ENCODE assay signal across 22 cellular contexts in the genomic region with DNA sequence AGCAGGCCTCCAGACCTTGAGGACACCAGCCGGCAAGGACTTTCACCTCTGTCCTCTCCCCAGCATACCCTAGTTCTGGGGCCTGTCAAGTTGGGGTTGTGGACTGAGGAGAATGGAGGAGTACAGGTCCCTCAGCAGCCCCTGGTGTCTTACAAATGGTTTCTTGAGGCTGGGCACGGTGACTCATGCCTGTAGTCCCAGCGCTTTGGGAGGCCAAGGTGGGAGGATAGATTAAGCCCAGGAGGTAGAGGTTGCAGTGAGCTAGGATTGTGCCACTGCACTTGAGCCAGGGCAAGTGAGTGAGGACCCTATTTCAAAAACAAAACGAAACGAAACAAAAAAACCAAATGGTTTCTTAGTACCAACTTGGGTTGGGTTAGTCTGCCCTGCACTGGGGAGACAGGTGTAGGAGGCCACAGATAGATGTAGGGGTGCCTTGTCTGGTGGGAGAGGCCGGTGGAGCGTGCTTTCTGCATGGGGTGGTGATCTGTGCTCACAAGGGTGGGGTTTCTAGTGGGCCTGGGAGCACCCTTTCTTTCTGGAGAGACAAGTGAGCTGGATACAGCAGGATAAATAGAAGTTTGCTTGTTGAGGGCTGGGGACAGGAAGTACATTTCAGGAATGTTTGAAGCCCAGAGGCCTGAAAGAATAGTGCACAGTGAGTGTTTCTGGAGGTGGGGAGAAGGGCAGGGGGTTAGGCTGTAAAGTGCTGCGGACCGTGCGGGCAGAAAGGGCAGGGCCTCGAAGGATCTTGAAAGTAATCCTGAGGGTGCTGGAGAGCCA. TPM values are rescaled to one million over a fixed set of nuclear protein-coding genes. Genes with fewer than 3 reads are reported as not detected.
DNase-seq lines count a peak whose midpoint lies in the region; ATAC-seq, FAIRE-seq and TF ChIP-seq lines count a peak whose summit lies in the region.
"Had no signal": no experiment of that assay in that cellular context is flagged by ENCODE, and none has a peak within 500 bp of the region (broad histone marks: within the 10 kb centered on the region; RNA-seq: fewer than 3 reads in every experiment).

No MANE protein-coding gene starts in this region.

- no peaks in the 10 kb centered on the region for H3K9me3 ChIP-seq in HCT116 (ENCODE audit: control insufficient read depth in 1 of 2, insufficient read depth in 1 of 2, low read depth in 1 of 2, low read length in 2 of 2)
- H3K9me3 ChIP-seq in K562 (replicated peaks; ENCODE audit: control insufficient read depth, insufficient read depth, low read depth, low read length): no peaks in the 10 kb centered on the region
- no peaks in the 10 kb centered on the region for H3K9me3 ChIP-seq in left lung
- H3K9me3 ChIP-seq: psoas muscle, tibial nerve had no signal

- TF ChIP-seq EP300 in K562 (IDR thresholded peaks at IDR 0.05; ENCODE audit: low read length): no peak

- no peak overlapping the region for H2BK120ac ChIP-seq in mesendoderm (ENCODE audit: low read depth, low read length)

- no peak overlapping the region for H3K4ac ChIP-seq in mesendoderm (ENCODE audit: low read depth, low read length)

- TF ChIP-seq RAD21 in HCT116 (IDR thresholded peaks at IDR 0.05; ENCODE audit: low read depth): no peak
- no peak for TF ChIP-seq RAD21 in K562 (CRISPR knock-in tag; conservative IDR thresholded peaks at IDR 0.05 in 1 of 2, IDR thresholded peaks at IDR 0.05 in 1 of 2)

- BruUV-seq in HCT116 (replicated peaks; lab: Mats Ljungman, UMichigan) (no TSS peak), K562 (replicated peaks; lab: Mats Ljungman, UMichigan) (no TSS peak)

- H3K4me3 Mint-ChIP-seq in endothelial cell (ENCODE audit: unreplicated experiment): no peak overlapping the region
- H3K4me3 Mint-ChIP-seq: activated naive CD4-positive, alpha-beta T cell treated with anti-CD3 and anti-CD28 coated beads for 36 hours; stimulated activated memory B cell treated with anti-CD40 and anti-IgM and Interleukin-4, amounts not matched to agents 10 μg/mL and 1 μg/mL and 100 μg/mL, for 72 hours had no signal

- H3K18ac ChIP-seq in mesendoderm (ENCODE audit: low read length): no peak overlapping the region

- no peak overlapping the region for H4K5ac ChIP-seq in mesendoderm (ENCODE audit: low read length)

- no peaks in the 10 kb centered on the region for H3K79me1 ChIP-seq in mesendoderm (ENCODE audit: low read length)

- TF ChIP-seq POLR2A in HCT116 (IDR thresholded peaks at IDR 0.05; ENCODE audit: borderline replicate concordance, extremely low read depth, insufficient read depth, insufficient read length) (no peak), K562 (conservative IDR thresholded peaks at IDR 0.05) (no peak)

- H3K9me2 ChIP-seq in HCT116 (ENCODE audit: insufficient read depth): no peaks in the 10 kb centered on the region

- intact Hi-C loops in HCT116 (cut with micrococcal nuclease): no loop called here
- intact Hi-C loops in K562 (cut with micrococcal nuclease): no loop called here
- intact Hi-C loops in left lung (cut with DNase I): no loop called here

- POLR2A ChIA-PET in HCT116 (lab: Charles Lee): no interaction called here
- POLR2A ChIA-PET in K562 (lab: Yijun Ruan, JAX): interaction anchor here (0.5 to 1.5 kb wide), 7 partner anchors 9 to 123 kb away, joined by 3 to 4 read pairs (median 3); no protein-coding TSS in a partner anchor

- peaks cover 31% of the 10 kb centered on the region for H3K4me1 Mint-ChIP-seq in endothelial cell (ENCODE audit: unreplicated experiment)

- H3K4me2 ChIP-seq in HCT116 (ENCODE audit: low read length): 0 out of 2 replicates have a peak overlapping the region, but pooled peaks have one; percentile 12
- no peak overlapping the region for H3K4me2 ChIP-seq in K562 (ENCODE audit: insufficient read depth, low read length)
- no peak overlapping the region for H3K4me2 ChIP-seq in mesendoderm (ENCODE audit: low read length)

- no peak overlapping the region for H2BK15ac ChIP-seq in mesendoderm (replicated peaks; ENCODE audit: low read depth)

- no peak overlapping the region for H3K27ac ChIP-seq in HCT116 (ENCODE audit: low read depth, low read length)
- no peak overlapping the region for H3K27ac ChIP-seq in K562 (ENCODE audit: extremely low read depth, low read depth, low read length)
- no peak overlapping the region for H3K27ac ChIP-seq in left lung
- no peak overlapping the region for H3K27ac ChIP-seq in mesendoderm (ENCODE audit: low read depth, low read length)
- H3K27ac ChIP-seq in substantia nigra (ENCODE audit: low read depth, low read length, poor library complexity, severe bottlenecking): no peak overlapping the region
- H3K27ac ChIP-seq: coronary artery, psoas muscle, tibial nerve had no signal

- H4K20me1 ChIP-seq in HCT116 (ENCODE audit: insufficient read depth) (no peaks in the 10 kb centered on the region), K562 (replicated peaks; ENCODE audit: control insufficient read depth, insufficient read depth, low read length) (0 out of 2 replicates have a peak, but pooled peaks cover 2% of the 10 kb centered on the region)

- TF ChIP-seq CTCF in HCT116 (IDR thresholded peaks at IDR 0.05 in 2 of 3, conservative IDR thresholded peaks at IDR 0.05 in 1 of 3; ENCODE audit: borderline replicate concordance in 1 of 3, insufficient read depth in 1 of 3, low read depth in 2 of 3, low read length in 2 of 3) (no peak), K562 (IDR thresholded peaks at IDR 0.05 in 2 of 3, conservative IDR thresholded peaks at IDR 0.05 in 1 of 3; ENCODE audit: insufficient read depth in 2 of 3, low read depth in 1 of 3, low read length in 3 of 3) (no peak), left lung (IDR thresholded peaks at IDR 0.05) (no peak), endothelial cell (IDR thresholded peaks at IDR 0.05; ENCODE audit: unreplicated experiment) (no peak)

- no peak overlapping the region for H2AK5ac ChIP-seq in mesendoderm (ENCODE audit: low read length)

- peak; percentile 69 for FAIRE-seq in K562 (lab: Jason Lieb, UNC)
- FAIRE-seq: endothelial cell of umbilical vein had no signal

- H4K8ac ChIP-seq in mesendoderm (ENCODE audit: low read depth, low read length): no peak overlapping the region

- H3K27ac Mint-ChIP-seq in endothelial cell (ENCODE audit: unreplicated experiment): no peak overlapping the region
- H3K27ac Mint-ChIP-seq: activated naive CD4-positive, alpha-beta T cell treated with anti-CD3 and anti-CD28 coated beads for 36 hours; stimulated activated memory B cell treated with anti-CD40 and anti-IgM and Interleukin-4, amounts not matched to agents 10 μg/mL and 1 μg/mL and 100 μg/mL, for 72 hours had no signal

- H3K27me3 Mint-ChIP-seq in endothelial cell (ENCODE audit: unreplicated experiment): peaks cover 24% of the 10 kb centered on the region
- H3K27me3 Mint-ChIP-seq: stimulated activated memory B cell treated with anti-CD40 and anti-IgM and Interleukin-4, amounts not matched to agents 10 μg/mL and 1 μg/mL and 100 μg/mL, for 72 hours had no signal

- WGBS in K562 (ENCODE audit: insufficient coverage, low coverage, missing lambda C conversion rate): 40% methylated on average over 11 of the region's 11 CpGs
- WGBS in mesendoderm (ENCODE audit: extremely low coverage, insufficient coverage, low lambda C conversion rate): no CpG with 5 or more reads among the region's 11 CpGs

- H3K79me2 ChIP-seq in HCT116 (ENCODE audit: insufficient read depth, low read length): no peaks in the 10 kb centered on the region
- H3K79me2 ChIP-seq in K562 (ENCODE audit: control insufficient read depth, insufficient read depth, low read length): no peaks in the 10 kb centered on the region
- no peaks in the 10 kb centered on the region for H3K79me2 ChIP-seq in mesendoderm (ENCODE audit: control insufficient read depth, insufficient read depth, low read length)

- H3K9ac ChIP-seq in HCT116 (ENCODE audit: low read length) (no peak overlapping the region), K562 (ENCODE audit: insufficient read depth in 1 of 2, low read depth in 2 of 2, low read length in 2 of 2) (0 out of 4 replicates have a peak overlapping the region, but pooled peaks of 1 of the 2 experiments have one; percentile 26), mesendoderm (ENCODE audit: low read length) (no peak overlapping the region)

- H3K36me3 ChIP-seq in HCT116 (ENCODE audit: control insufficient read depth in 1 of 2, insufficient read depth in 2 of 2, low read length in 2 of 2): no peaks in the 10 kb centered on the region
- no peaks in the 10 kb centered on the region for H3K36me3 ChIP-seq in K562 (ENCODE audit: control insufficient read depth, insufficient read depth, low read length)
- no peaks in the 10 kb centered on the region for H3K36me3 ChIP-seq in left lung
- H3K36me3 ChIP-seq in mesendoderm (ENCODE audit: control insufficient read depth, insufficient read depth, low read length): no peaks in the 10 kb centered on the region
- H3K36me3 ChIP-seq: tibial nerve had no signal

- H3K4me3 ChIP-seq in HCT116 (replicated peaks in 1 of 2; ENCODE audit: low read depth in 1 of 2, low read length in 2 of 2) (no peak overlapping the region), K562 (no peak overlapping the region), left lung (no peak overlapping the region), mesendoderm (ENCODE audit: low read length) (no peak overlapping the region)
- H3K4me3 ChIP-seq: coronary artery, psoas muscle, tibial nerve had no signal

- no peak overlapping the region for H2BK5ac ChIP-seq in mesendoderm (ENCODE audit: low read length)

- no peaks in the 10 kb centered on the region for H3K36me3 Mint-ChIP-seq in endothelial cell (ENCODE audit: low read depth, unreplicated experiment)
- H3K36me3 Mint-ChIP-seq: stimulated activated memory B cell treated with anti-CD40 and anti-IgM and Interleukin-4, amounts not matched to agents 10 μg/mL and 1 μg/mL and 100 μg/mL, for 72 hours had no signal

- RAD21 ChIA-PET in HCT116 (lab: Charles Lee; ENCODE audit: low non-redundant PET in 1 of 2, low total read pairs in 2 of 2, uncharacterized antibody in 2 of 2, unreplicated experiment in 2 of 2): no interaction called here

- H3K9me1 ChIP-seq in K562 (ENCODE audit: control insufficient read depth, insufficient read depth, low read length): no peaks in the 10 kb centered on the region

- H3K9me3 Mint-ChIP-seq in endothelial cell (ENCODE audit: unreplicated experiment): no peaks in the 10 kb centered on the region
- H3K9me3 Mint-ChIP-seq: activated naive CD4-positive, alpha-beta T cell treated with anti-CD3 and anti-CD28 coated beads for 36 hours; stimulated activated memory B cell treated with anti-CD40 and anti-IgM and Interleukin-4, amounts not matched to agents 10 μg/mL and 1 μg/mL and 100 μg/mL, for 72 hours had no signal

- H3K27me3 ChIP-seq in HCT116 (ENCODE audit: insufficient read depth, low read length): no peaks in the 10 kb centered on the region; the same call in 1 of the 2 replicates
- H3K27me3 ChIP-seq in K562 (ENCODE audit: control insufficient read depth in 2 of 2, insufficient read depth in 2 of 2, low read length in 2 of 2): peaks cover 9 to 17% of the 10 kb centered on the region in 2 experiments; a peak in 4 of 5 replicates
- H3K27me3 ChIP-seq in left lung: peaks cover 30 to 94% of the 10 kb centered on the region in 2 donors
- no peaks in the 10 kb centered on the region for H3K27me3 ChIP-seq in mesendoderm (ENCODE audit: insufficient read depth, low read length, poor library complexity)

- DNase-seq in HCT116 (ENCODE audit: low read depth, low spot score) (no peak), K562 (ENCODE audit: extremely low read depth in 1 of 4, low spot score in 3 of 4) (no peak), left lung (peak in 1 of 2 donors; percentile 8), renal cortical epithelial cell (ENCODE audit: low read depth) (peak; percentile 55), endothelial cell (ENCODE audit: low spot score) (no peak), mesendoderm (no peak), NCI-H1092 (lab: John Stamatoyannopoulos, UW) (no peak), substantia nigra (lab: John Stamatoyannopoulos, UW) (no peak)
- DNase-seq: activated CD4-positive, alpha-beta T cell treated with anti-CD3 and anti-CD28 coated beads, Interleukin-2, amount 50 U/mL, for 48 hours; activated naive CD4-positive, alpha-beta T cell treated with anti-CD3 and anti-CD28 coated beads for 36 hours; foreskin fibroblast; MM.1S; NCI-H1930; NCI-H446; psoas muscle; stimulated activated CD4-positive, alpha-beta T cell treated with anti-CD3 and anti-CD28 coated beads, Interleukin-12 subunit alpha, Interleukin-12 subunit beta, amount 100 ng/mL, for 4 hours had no signal

- H3K56ac ChIP-seq in mesendoderm (ENCODE audit: low read length): no peak overlapping the region

- in situ Hi-C loops in K562 (cut with MboI): no loop called here

- CTCF ChIA-PET in HCT116 (lab: Charles Lee): interaction anchor here (1.1 to 1.5 kb wide), 2 partner anchors 8 to 211 kb away, joined by 3 to 7 read pairs; no protein-coding TSS in a partner anchor
- CTCF ChIA-PET in K562 (lab: Yijun Ruan, JAX; ENCODE audit: low intra/inter-chr PET ratio): no interaction called here

- no peak overlapping the region for H2AFZ ChIP-seq in HCT116 (ENCODE audit: low read depth, low read length, poor library complexity, severe bottlenecking)
- no peak overlapping the region for H2AFZ ChIP-seq in K562 (ENCODE audit: low read depth, low read length)

- H3K4me1 ChIP-seq in HCT116 (ENCODE audit: control insufficient read depth in 1 of 2, insufficient read depth in 2 of 2, low read length in 2 of 2) (peaks cover 18 to 50% of the 10 kb centered on the region in 2 experiments), K562 (replicated peaks in 1 of 2; ENCODE audit: control insufficient read depth in 2 of 2, insufficient read depth in 2 of 2, low read length in 2 of 2) (peaks cover 5 to 23% of the 10 kb centered on the region in 2 experiments; a peak in 3 of 5 replicates), left lung (no peaks in the 10 kb centered on the region), mesendoderm (ENCODE audit: control insufficient read depth, low read depth, low read length) (peaks cover 8% of the 10 kb centered on the region)

- no peak overlapping the region for H3K23ac ChIP-seq in mesendoderm (ENCODE audit: low read length)

- ATAC-seq in HCT116 (no peak), K562 (peak; percentile 28), left lung (peak; percentile 64)
- ATAC-seq: left lobe of liver; psoas muscle; stimulated activated memory B cell treated with anti-CD40 and anti-IgM and Interleukin-4, amounts not matched to agents 10 μg/mL and 1 μg/mL and 100 μg/mL, for 72 hours had no signal

RNA-seq across cellular contexts. Expression of a gene that starts 37.7 kb away (rescaled TPM):
- 0.79 TPM for total RNA-seq in HCT116 (2021; ENCODE audit: unreplicated experiment)
- polyA plus RNA-seq in HCT116 (2012): 0.25 and 0.29 TPM in 2 replicates
- 0.09 TPM in 2 replicates for total RNA-seq in K562 (2011; cell fraction: chromatin; rRNA removed; ENCODE audit: low replicate concordance)
- under 0.01 TPM in 1 of 2 replicates, not detected in the other for total RNA-seq in K562 (2011; cell fraction: nucleolus; rRNA removed)
- not detected in 2 replicates for total RNA-seq in K562 (2011; cell fraction: nucleoplasm; rRNA removed)
- 0.09 TPM in 1 of 2 replicates, not detected in the other for total RNA-seq in K562 (2014; rRNA removed)
- total RNA-seq in K562 (2014; rRNA removed; fragmentation: Illumina TruSeq; extraction: Trizol): not detected in 2 replicates
- not detected in 2 replicates for total RNA-seq in K562 (2015; rRNA removed; fragmentation: Illumina TruSeq; extraction: Trizol)
- 0.04 and 0.07 TPM in 2 replicates for total RNA-seq in K562 (2021)
- 0.04 and 0.11 TPM in 2 replicates for polyA plus RNA-seq in K562 (2011; rRNA removed)
- polyA plus RNA-seq in K562 (2011; cell fraction: cytosol; rRNA removed): 0.09 TPM in 1 of 2 replicates, not detected in the other
- polyA plus RNA-seq in K562 (2011; cell fraction: nucleus; rRNA removed): 0.18 and 0.29 TPM in 2 replicates
- polyA plus RNA-seq in K562 (2012): 0.01 and 0.06 TPM in 2 replicates
- 0.01 TPM in 1 of 2 replicates, not detected in the other for polyA plus RNA-seq in K562 (2014; fragmentation: Illumina TruSeq; extraction: Trizol)
- polyA plus RNA-seq in K562 (2014; fragmentation: Nextera tagmentation; extraction: Ambion mirVana): not detected
- polyA plus RNA-seq in K562 (2014; rRNA removed): 0.01 TPM in 1 of 2 replicates, not detected in the other
- polyA minus RNA-seq in K562 (2011; rRNA and poly(A)+ RNA removed): 0.03 TPM in 1 of 2 replicates, not detected in the other
- polyA minus RNA-seq in K562 (2011; cell fraction: cytosol; rRNA and poly(A)+ RNA removed): not detected in 2 replicates
- polyA minus RNA-seq in K562 (2011; cell fraction: nucleus; rRNA and poly(A)+ RNA removed): 0.11 TPM in 1 of 2 replicates, not detected in the other
- total RNA-seq in left lung: under 1 TPM in 1 of 2 donors, not detected in 1; 0.06 TPM
- 0.05 TPM in 1 of 2 replicates, not detected in the other for total RNA-seq in renal cortical epithelial cell
- total RNA-seq in endothelial cell (ENCODE audit: unreplicated experiment): 0.15 TPM
- 0.04 TPM for polyA plus RNA-seq in mesendoderm (2013, experiment 1 of 2)
- polyA plus RNA-seq in mesendoderm (2013, experiment 2 of 2): 0.03 TPM
- total RNA-seq: activated naive CD4-positive, alpha-beta T cell treated with anti-CD3 and anti-CD28 coated beads for 36 hours; endothelial cell of umbilical vein; myocyte had no signal
- polyA plus RNA-seq: endothelial cell of umbilical vein had no signal
